In genomic region chr12:70186436-70186835, GRCh38 we compare ENCODE assay signal across 20 cellular contexts.
"Had no signal": no experiment of that assay in that cellular context is flagged by ENCODE, and none has a peak within 500 bp of the region (broad histone marks: within the 10 kb centered on the region; RNA-seq: fewer than 3 reads in every experiment).

No MANE protein-coding gene starts in this region.

- H3K27me3 ChIP-seq: SJSA1 had no signal

- FAIRE-seq: HepG2, RCC 7860 had no signal

- H3K9ac ChIP-seq: KMS-11 had no signal

- H3K4me3 ChIP-seq: SJSA1, SK-N-MC had no signal

- H3K36me3 ChIP-seq: SJSA1 had no signal

- ATAC-seq: HepG2 had no signal

- H3K4me2 ChIP-seq: KMS-11 had no signal

- H3K4me1 ChIP-seq: SJSA1 had no signal

- H3K9me3 ChIP-seq: SJSA1 had no signal

- DNase-seq: IMR-90, Kasumi-1, MM.1S, NCI-H1092 treated with DMSO at 0.1 percent for 48 hours, NCI-H1436, NCI-H1930, NCI-H2081, NCI-H2107, NCI-H345, NCI-H446 treated with DMSO at 0.1 percent for 48 hours, NCI-H510A treated with DMSO at 0.1 percent for 48 hours, NCI-H526, Right ventricle myocardium superior, RPMI8226, SIG-M5 had no signal

- H3K27ac ChIP-seq: KMS-11, SJSA1, SK-N-MC had no signal
